16 cellular contexts compared by ENCODE assay signal in genomic region chr3:25830373-25831305, GRCh38. TPM values are rescaled to one million over a fixed set of nuclear protein-coding genes. Genes with fewer than 3 reads are reported as not detected.
DNase-seq lines count a peak whose midpoint lies in the region; TF ChIP-seq lines count a peak whose summit lies in the region.
"Had no signal": no experiment of that assay in that cellular context is flagged by ENCODE, and none has a peak within 500 bp of the region (broad histone marks: within the 10 kb centered on the region; RNA-seq: fewer than 3 reads in every experiment).

No MANE protein-coding gene starts in this region.

- TF ChIP-seq CTCF in dorsolateral prefrontal cortex (IDR thresholded peaks at IDR 0.05 in 54 of 56, conservative IDR thresholded peaks at IDR 0.05 in 2 of 56; ENCODE audit: low read depth in 1 of 56, partially characterized antibody in 56 of 56), result no peak
- no peak for TF ChIP-seq CTCF in prostate gland (IDR thresholded peaks at IDR 0.05)
- no peak for TF ChIP-seq CTCF in nephron progenitor cell (IDR thresholded peaks at IDR 0.05)
- TF ChIP-seq CTCF in left ventricle myocardium inferior (IDR thresholded peaks at IDR 0.05; ENCODE audit: borderline replicate concordance), result no peak

- peaks cover 4% of the 10 kb centered on the region for H3K9me3 Mint-ChIP-seq in nephron progenitor cell

- H4K20me1 ChIP-seq in Karpas-422 (ENCODE audit: insufficient read depth, low read depth, low read length), result no peaks in the 10 kb centered on the region

- H3K4me1 ChIP-seq in Karpas-422 (ENCODE audit: low read length), result peaks cover 37% of the 10 kb centered on the region
- no peaks in the 10 kb centered on the region for H3K4me1 ChIP-seq in prostate gland (replicated peaks)
- no peaks in the 10 kb centered on the region for H3K4me1 ChIP-seq in left ventricle myocardium inferior
- H3K4me1 ChIP-seq: SJSA1 had no signal

- H3K4me3 Mint-ChIP-seq in nephron progenitor cell, result no peak overlapping the region
- H3K4me3 Mint-ChIP-seq: activated naive CD8-positive, alpha-beta T cell; stimulated activated memory B cell treated with anti-CD40 and anti-IgM and Interleukin-4, amounts not matched to agents 10 μg/mL and 1 μg/mL and 100 μg/mL, for 72 hours; type B pancreatic cell had no signal

- 0 out of 2 replicates have a peak overlapping the region, but pooled peaks have one; percentile 20 for H2AFZ ChIP-seq in Karpas-422 (ENCODE audit: low read length)

- no peaks in the 10 kb centered on the region for H3K9me3 ChIP-seq in Karpas-422 (ENCODE audit: low read length)
- H3K9me3 ChIP-seq in prostate gland, result no peaks in the 10 kb centered on the region
- no peaks in the 10 kb centered on the region for H3K9me3 ChIP-seq in left ventricle myocardium inferior (replicated peaks)
- H3K9me3 ChIP-seq: ovary, SJSA1 had no signal

- intact Hi-C loops in dorsolateral prefrontal cortex (cut with DNase I), result no loop called here
- intact Hi-C loops in prostate gland (cut with DNase I), result no loop called here
- intact Hi-C loops in left ventricle myocardium inferior (cut with micrococcal nuclease), result no loop called here

- H3K27ac Mint-ChIP-seq in nephron progenitor cell, result no peak overlapping the region
- H3K27ac Mint-ChIP-seq: activated naive CD8-positive, alpha-beta T cell; stimulated activated memory B cell treated with anti-CD40 and anti-IgM and Interleukin-4, amounts not matched to agents 10 μg/mL and 1 μg/mL and 100 μg/mL, for 72 hours; type B pancreatic cell had no signal

- H3K27ac ChIP-seq in Karpas-422 (ENCODE audit: low read length) (peak overlapping the region; percentile 73), dorsolateral prefrontal cortex (peak overlapping the region in 40 of 59 donors; percentile 4 to 76 (median 44)), prostate gland (no peak overlapping the region), left ventricle myocardium inferior (replicated peaks) (no peak overlapping the region)
- H3K27ac ChIP-seq: ovary, SJSA1 had no signal

- peak overlapping the region; percentile 26; the same call in 1 of the 2 replicates for H3K9ac ChIP-seq in Karpas-422 (ENCODE audit: low read length)

- no peaks in the 10 kb centered on the region for H3K36me3 ChIP-seq in Karpas-422 (ENCODE audit: insufficient read depth, low read length)
- no peaks in the 10 kb centered on the region for H3K36me3 ChIP-seq in prostate gland
- no peaks in the 10 kb centered on the region for H3K36me3 ChIP-seq in left ventricle myocardium inferior
- H3K36me3 ChIP-seq: ovary, SJSA1 had no signal

- H3K9me2 ChIP-seq in Karpas-422 (replicated peaks; ENCODE audit: insufficient read depth, low read length), result no peaks in the 10 kb centered on the region

- H3K79me2 ChIP-seq in Karpas-422 (ENCODE audit: low read length), result no peaks in the 10 kb centered on the region

- H3K4me2 ChIP-seq in Karpas-422 (ENCODE audit: low read depth, low read length, poor library complexity, severe bottlenecking), result peak overlapping the region; percentile 57

- peak overlapping the region; percentile 20; the same call in 1 of the 2 replicates for H3K4me3 ChIP-seq in Karpas-422 (ENCODE audit: low read length)
- H3K4me3 ChIP-seq in dorsolateral prefrontal cortex, result peak overlapping the region in 2 of 59 donors; percentile 1 to 17
- H3K4me3 ChIP-seq in prostate gland, result no peak overlapping the region
- H3K4me3 ChIP-seq in left ventricle myocardium inferior, result no peak overlapping the region
- H3K4me3 ChIP-seq: ovary, SJSA1 had no signal

- TF ChIP-seq POLR2A in prostate gland (IDR thresholded peaks at IDR 0.05), result no peak

- no peaks in the 10 kb centered on the region for H3K36me3 Mint-ChIP-seq in nephron progenitor cell (ENCODE audit: low read depth)
- H3K36me3 Mint-ChIP-seq: stimulated activated memory B cell treated with anti-CD40 and anti-IgM and Interleukin-4, amounts not matched to agents 10 μg/mL and 1 μg/mL and 100 μg/mL, for 72 hours; type B pancreatic cell had no signal

- no peaks in the 10 kb centered on the region for H3K4me1 Mint-ChIP-seq in nephron progenitor cell
- H3K4me1 Mint-ChIP-seq: stimulated activated memory B cell treated with anti-CD40 and anti-IgM and Interleukin-4, amounts not matched to agents 10 μg/mL and 1 μg/mL and 100 μg/mL, for 72 hours had no signal

- WGBS in prostate gland, result 37% methylated on average over 6 of the region's 6 CpGs

- no peaks in the 10 kb centered on the region for H3K27me3 Mint-ChIP-seq in nephron progenitor cell (ENCODE audit: low read depth, poor library complexity)
- H3K27me3 Mint-ChIP-seq: type B pancreatic cell had no signal

- H3K27me3 ChIP-seq in Karpas-422 (ENCODE audit: low read length) (no peaks in the 10 kb centered on the region), dorsolateral prefrontal cortex (no peaks in the 10 kb centered on the region), prostate gland (replicated peaks; ENCODE audit: insufficient read depth) (no peaks in the 10 kb centered on the region), left ventricle myocardium inferior (ENCODE audit: low read depth) (peaks cover under 1% of the 10 kb centered on the region)
- H3K27me3 ChIP-seq: ovary, SJSA1 had no signal

- DNase-seq in Karpas-422 (no peak), NCI-H82 (lab: John Stamatoyannopoulos, UW) (peak; percentile 80), dorsolateral prefrontal cortex (peak in 3 of 10 donors; percentile 10 to 53 (median 36)), prostate gland (ENCODE audit: low spot score) (peak; percentile 53), iPS-NIHi7 (ENCODE audit: extremely low spot score) (no peak), AML-193 (lab: John Stamatoyannopoulos, UW) (no peak), nephron progenitor cell (no peak), left ventricle myocardium inferior (no peak)
- DNase-seq: activated CD4-positive, alpha-beta T cell treated with anti-CD3 and anti-CD28 coated beads, Interleukin-2, amount 50 U/mL, for 1 hour; activated T-cell treated with anti-CD3 and anti-CD28 coated beads, Interleukin-2, amount 50 U/mL, for 1 hour; ovary; stimulated activated CD4-positive, alpha-beta T cell treated with anti-CD3 and anti-CD28 coated beads, Interleukin-12 subunit alpha, Interleukin-12 subunit beta, amount 100 ng/mL, for 4 hours had no signal

RNA-seq across cellular contexts. Expression of gene OXSM, which starts 40.7 kb away (rescaled TPM):
- total RNA-seq in Karpas-422 (2014; rRNA removed; shearing (Covaris generic); ENCODE audit: low replicate concordance), result 15.4 and 15.7 TPM in 2 replicates
- 10 to 100 TPM in 28 of 120 experiments, 1 to 10 TPM in 92; 4.0 to 13.7 (median 8.6) TPM for total RNA-seq in dorsolateral prefrontal cortex
- 1 to 10 TPM; 9.4 to 9.5 TPM for total RNA-seq in prostate gland
- 15.6 TPM for total RNA-seq in left ventricle myocardium inferior

RNA-seq across cellular contexts. Expression of gene NGLY1, which starts 47.4 kb away (rescaled TPM):
- 59.2 and 78.8 TPM in 2 replicates for total RNA-seq in Karpas-422 (2014; rRNA removed; shearing (Covaris generic); ENCODE audit: low replicate concordance)
- total RNA-seq in dorsolateral prefrontal cortex (10 to 100 TPM; 25.1 to 68.9 (median 36.2) TPM), prostate gland (10 to 100 TPM; 35.6 to 36.8 TPM), left ventricle myocardium inferior (27.7 TPM)

Comparison
In these comparisons a context has a peak if more than half of its experiments do, and no peak if none do; other contexts are left out.
1. DNase-seq: peak in NCI-H82 (single experiment) and prostate gland (single experiment); none in Karpas-422 (single experiment), iPS-NIHi7 (single experiment), AML-193 (0 of 2), nephron progenitor cell (single experiment) and left ventricle myocardium inferior (single experiment).
2. H3K27ac ChIP-seq: peak in Karpas-422 (single experiment) and dorsolateral prefrontal cortex (40 of 59); none in prostate gland (0 of 2) and left ventricle myocardium inferior (single experiment).